In genomic region chr5:152560508-152561137, GRCh38 we compare ENCODE assay signal across 9 cellular contexts.
A peak's percentile ranks its signal among the peaks of the same experiment; 100 is the strongest.
DNase-seq lines count a peak whose midpoint lies in the region; ATAC-seq and TF ChIP-seq lines count a peak whose summit lies in the region.
"Had no signal": no experiment of that assay in that cellular context is flagged by ENCODE, and none has a peak within 500 bp of the region (broad histone marks: within the 10 kb centered on the region; RNA-seq: fewer than 3 reads in every experiment).

No MANE protein-coding gene starts in this region.

- H3K27me3 Mint-ChIP-seq in activated CD8-positive, alpha-beta memory T cell treated with anti-CD3 and anti-CD28 coated beads, Interleukin-2, amount 10 ng/mL, durations not matched to agents 7 days and 5 days = no peaks in the 10 kb centered on the region
- H3K27me3 Mint-ChIP-seq: dendritic cell treated with granulocyte-macrophage colony-stimulating factor and Interleukin-4, amounts not matched to agents 40 ng/mL and 50 ng/mL, for 4 days had no signal

- CTCF ChIA-PET in activated CD8-positive, alpha-beta memory T cell treated with anti-CD3 and anti-CD28 coated beads, Interleukin-2, amount 10 ng/mL, durations not matched to agents 7 days and 5 days (lab: Charles Lee) = interaction anchor here (1.0 to 1.7 kb wide), 3 partner anchors 47 to 1405 kb away, joined by 3 to 9 read pairs (median 3); no protein-coding TSS in a partner anchor

- H3K36me3 Mint-ChIP-seq in activated CD8-positive, alpha-beta memory T cell treated with anti-CD3 and anti-CD28 coated beads, Interleukin-2, amount 10 ng/mL, durations not matched to agents 7 days and 5 days = no peaks in the 10 kb centered on the region

- H3K4me3 ChIP-seq in foreskin fibroblast (ENCODE audit: low read depth in 1 of 2, low read length in 2 of 2) = no peak overlapping the region

- no peak for ATAC-seq in activated CD8-positive, alpha-beta memory T cell treated with anti-CD3 and anti-CD28 coated beads, Interleukin-2, amount 10 ng/mL, durations not matched to agents 7 days and 5 days
- no peak for ATAC-seq in activated CD4-positive, CD25-positive, alpha-beta regulatory T cell treated with anti-CD3 and anti-CD28 coated beads, Interleukin-2, amount 50 U/mL, for 24 hours

- TF ChIP-seq CTCF in foreskin fibroblast (IDR thresholded peaks at IDR 0.05; ENCODE audit: low read depth, low read length) = peak; percentile 76

- H3K27ac Mint-ChIP-seq in activated CD8-positive, alpha-beta memory T cell treated with anti-CD3 and anti-CD28 coated beads, Interleukin-2, amount 10 ng/mL, durations not matched to agents 7 days and 5 days = no peak overlapping the region
- H3K27ac Mint-ChIP-seq: dendritic cell treated with granulocyte-macrophage colony-stimulating factor and Interleukin-4, amounts not matched to agents 40 ng/mL and 50 ng/mL, for 4 days had no signal

- H3K9me3 Mint-ChIP-seq in activated CD8-positive, alpha-beta memory T cell treated with anti-CD3 and anti-CD28 coated beads, Interleukin-2, amount 10 ng/mL, durations not matched to agents 7 days and 5 days (ENCODE audit: low read depth) = no peaks in the 10 kb centered on the region
- H3K9me3 Mint-ChIP-seq: dendritic cell treated with granulocyte-macrophage colony-stimulating factor and Interleukin-4, amounts not matched to agents 40 ng/mL and 50 ng/mL, for 4 days had no signal

- peak; percentile 58 for DNase-seq in activated CD8-positive, alpha-beta memory T cell treated with anti-CD3 and anti-CD28 coated beads, Interleukin-2, amount 10 ng/mL, durations not matched to agents 7 days and 5 days
- DNase-seq in activated CD8-positive, alpha-beta memory T cell treated with anti-CD3 and anti-CD28 coated beads for 24 hours = no peak
- DNase-seq in HCEC 1CT (peak; percentile 51), NCI-H1105 (lab: John Stamatoyannopoulos, UW) (peak; percentile 41), foreskin fibroblast (peak; percentile 36 to 55), occipital lobe (lab: John Stamatoyannopoulos, UW) (peak; percentile 28)
- peak; percentile 57 for DNase-seq in activated CD4-positive, alpha-beta T cell treated with anti-CD3 and anti-CD28 coated beads for 48 hours

- no peaks in the 10 kb centered on the region for H3K4me1 Mint-ChIP-seq in activated CD8-positive, alpha-beta memory T cell treated with anti-CD3 and anti-CD28 coated beads, Interleukin-2, amount 10 ng/mL, durations not matched to agents 7 days and 5 days

- H3K4me3 Mint-ChIP-seq in activated CD8-positive, alpha-beta memory T cell treated with anti-CD3 and anti-CD28 coated beads, Interleukin-2, amount 10 ng/mL, durations not matched to agents 7 days and 5 days = no peak overlapping the region
- H3K4me3 Mint-ChIP-seq: dendritic cell treated with granulocyte-macrophage colony-stimulating factor and Interleukin-4, amounts not matched to agents 40 ng/mL and 50 ng/mL, for 4 days had no signal
